ENCODE assay signal across 27 cellular contexts in the genomic region with DNA sequence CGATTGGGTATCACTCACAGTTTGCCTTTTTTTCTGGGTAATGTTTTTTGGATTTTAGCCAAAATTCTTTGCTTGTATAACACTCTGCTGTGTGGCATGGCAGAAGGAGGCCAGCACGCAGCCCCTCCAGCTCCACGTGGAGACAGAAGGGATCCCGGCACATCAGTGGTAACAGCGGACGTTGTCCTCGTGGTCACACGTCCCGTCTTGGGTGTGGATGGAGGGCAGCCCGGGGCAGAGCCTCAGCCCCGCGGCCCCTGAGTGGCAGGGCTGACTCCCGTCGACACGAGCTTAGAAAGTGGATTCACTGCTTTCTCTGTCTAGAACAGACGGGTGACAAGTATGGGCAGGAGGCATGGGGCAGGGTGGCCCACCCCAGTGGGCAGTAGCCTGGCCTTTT.
"Had no signal": no experiment of that assay in that cellular context is flagged by ENCODE, and none has a peak within 500 bp of the region (broad histone marks: within the 10 kb centered on the region; RNA-seq: fewer than 3 reads in every experiment).

No MANE protein-coding gene starts in this region.

- H3K4me1 ChIP-seq: foreskin keratinocyte, parathyroid adenoma, psoas muscle, sigmoid colon, upper lobe of right lung had no signal

- H3K9me3 ChIP-seq: esophagus muscularis mucosa, heart left ventricle, psoas muscle, sigmoid colon, tibial artery, upper lobe of right lung had no signal

- ATAC-seq: activated CD8-positive, alpha-beta memory T cell treated with anti-CD3 and anti-CD28 coated beads, Interleukin-2, amount 10 ng/mL, durations not matched to agents 7 days and 5 days; activated CD8-positive, alpha-beta T cell treated with anti-CD3 and anti-CD28 coated beads, Interleukin-2, amount 10 ng/mL, durations not matched to agents 7 days and 5 days; foreskin keratinocyte; heart left ventricle; psoas muscle; stimulated activated effector memory CD8-positive, alpha-beta T cell treated with anti-CD3 and anti-CD28 coated beads, Interleukin-12 subunit alpha, Interleukin-12 subunit beta, amount 100 ng/mL, for 72 hours; stimulated activated naive CD8-positive, alpha-beta T cell treated with anti-CD3 and anti-CD28 coated beads, Interleukin-15, amount 100 ng/mL, for 72 hours; T-helper 17 cell; upper lobe of right lung; WTC11 had no signal

- H3K36me3 ChIP-seq: upper lobe of right lung had no signal

- H3K4me3 ChIP-seq: esophagus muscularis mucosa, heart left ventricle, psoas muscle, sigmoid colon, tibial artery, upper lobe of right lung had no signal

- H3K27ac ChIP-seq: esophagus muscularis mucosa, foreskin keratinocyte, heart left ventricle, parathyroid adenoma, psoas muscle, sigmoid colon, tibial artery, upper lobe of right lung had no signal

- DNase-seq: activated CD4-positive, alpha-beta T cell treated with anti-CD3 and anti-CD28 coated beads for 1 hour; activated CD4-positive, alpha-beta T cell treated with anti-CD3 and anti-CD28 coated beads, Interleukin-2, amount 50 U/mL, for 1 hour; activated CD8-positive, alpha-beta memory T cell treated with anti-CD3 and anti-CD28 coated beads, Interleukin-2, amount 10 ng/mL, durations not matched to agents 7 days and 5 days; activated CD8-positive, alpha-beta T cell treated with anti-CD3 and anti-CD28 coated beads, Interleukin-2, amount 10 ng/mL, durations not matched to agents 7 days and 5 days; activated effector memory CD4-positive, alpha-beta T cell treated with anti-CD3 and anti-CD28 coated beads, Interleukin-2, amount 50 U/mL, for 16 hours; activated naive CD4-positive, alpha-beta T cell treated with anti-CD3 and anti-CD28 coated beads, Interleukin-2, amount 10 ng/mL, durations not matched to agents 7 days and 5 days; amniotic stem cell; caudate nucleus; foreskin keratinocyte; heart left ventricle; hypothalamus; immature natural killer cell; naive B cell; nucleus accumbens; psoas muscle; sigmoid colon; small intestine; stimulated activated CD4-positive, alpha-beta T cell treated with anti-CD3 and anti-CD28 coated beads, Interleukin-4, amount 100 ng/mL, for 24 hours; stimulated activated naive CD8-positive, alpha-beta T cell treated with anti-CD3 and anti-CD28 coated beads, Interleukin-15, amount 100 ng/mL, for 72 hours; T-helper 17 cell; T1000; tibial artery; upper lobe of right lung had no signal

- H3K27me3 ChIP-seq: foreskin keratinocyte, heart left ventricle, sigmoid colon, upper lobe of right lung had no signal
